Comparison of ENCODE assay signal across 9 cellular contexts in the genomic region with DNA sequence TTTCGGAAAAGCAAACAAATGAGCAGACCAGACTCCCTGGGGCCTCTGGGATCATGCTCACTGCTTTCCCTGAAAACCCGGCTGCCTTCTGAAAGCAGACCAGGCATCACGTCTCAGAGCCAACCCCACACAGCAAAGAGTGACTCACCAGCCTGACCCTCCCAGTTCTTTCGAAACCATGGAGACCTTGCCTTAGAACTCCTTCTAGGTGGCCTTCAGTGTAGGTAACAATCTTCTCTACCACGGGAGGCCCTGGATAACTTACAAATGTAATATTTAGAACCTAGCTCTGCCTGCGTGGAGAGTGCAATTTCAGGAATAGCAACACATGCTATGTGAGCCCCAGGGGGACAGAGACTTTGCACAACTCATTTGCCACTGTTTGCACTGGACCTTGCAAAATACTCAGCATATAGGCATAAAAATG.
DNase-seq lines count a peak whose midpoint lies in the region; ATAC-seq, FAIRE-seq and TF ChIP-seq lines count a peak whose summit lies in the region.
"Had no signal": no experiment of that assay in that cellular context is flagged by ENCODE, and none has a peak within 500 bp of the region (broad histone marks: within the 10 kb centered on the region; RNA-seq: fewer than 3 reads in every experiment).

No MANE protein-coding gene starts in this region.

- DNase-seq in HT1080 (ENCODE audit: low read depth) (peak; percentile 73), astrocyte of the cerebellum (ENCODE audit: low read depth) (peak; percentile 51), keratinocyte (ENCODE audit: low read depth, low spot score) (no peak), pons (ENCODE audit: low spot score) (no peak), mesenteric fat pad (ENCODE audit: low spot score) (no peak)

- H3K27me3 ChIP-seq in BLaER1 treated with 17β-estradiol and CSF1 and Interleukin-3, amounts not matched to agents 10 nM and 100 nM = no peaks in the 10 kb centered on the region
- H3K27me3 ChIP-seq in keratinocyte (ENCODE audit: control insufficient read depth, extremely low read depth, insufficient read depth, low read length) = no peaks in the 10 kb centered on the region

- dilution Hi-C loops in keratinocyte (cut with MboI; ENCODE audit: extremely low pct_ligation_motif_present, low sequenced_read_pairs) = no loop called here

- peaks cover 0 to 11% (median 4%) of the 10 kb centered on the region in 10 experiments; a peak in 5 of 20 replicates for H3K4me1 ChIP-seq in BLaER1 treated with 17β-estradiol and CSF1 and Interleukin-3, amounts not matched to agents 10 nM and 100 nM
- peaks cover 21% of the 10 kb centered on the region for H3K4me1 ChIP-seq in keratinocyte (ENCODE audit: control insufficient read depth, extremely low read depth, insufficient read depth, low read length)

- H2AFZ ChIP-seq in keratinocyte (ENCODE audit: control insufficient read depth, low read length) = no peak overlapping the region

- peak overlapping the region in 8 of 11 experiments; percentile 7 to 42 (median 19); a peak in 5 of 22 replicates for H3K4me2 ChIP-seq in BLaER1 treated with 17β-estradiol and CSF1 and Interleukin-3, amounts not matched to agents 10 nM and 100 nM
- H3K4me2 ChIP-seq in keratinocyte (ENCODE audit: control insufficient read depth, extremely low read depth, insufficient read depth, low read depth, low read length) = no peak overlapping the region

- no peaks in the 10 kb centered on the region for H3K79me2 ChIP-seq in keratinocyte (ENCODE audit: control insufficient read depth, insufficient read depth, low read length)

- no peaks in the 10 kb centered on the region for H3K9me3 ChIP-seq in BLaER1 treated with 17β-estradiol and CSF1 and Interleukin-3, amounts not matched to agents 10 nM and 100 nM (replicated peaks in 1 of 11)
- no peaks in the 10 kb centered on the region for H3K9me3 ChIP-seq in keratinocyte (ENCODE audit: control insufficient read depth, low read depth, low read length)

- FAIRE-seq in keratinocyte (lab: Jason Lieb, UNC) = peak; percentile 83

- no peak overlapping the region for H3K27ac ChIP-seq in BLaER1 treated with 17β-estradiol and CSF1 and Interleukin-3, amounts not matched to agents 10 nM and 100 nM
- no peak overlapping the region for H3K27ac ChIP-seq in keratinocyte (ENCODE audit: control insufficient read depth, insufficient read depth, low read length)

- H3K4me3 ChIP-seq in BLaER1 treated with 17β-estradiol and CSF1 and Interleukin-3, amounts not matched to agents 10 nM and 100 nM = no peak overlapping the region
- H3K4me3 ChIP-seq in astrocyte of the cerebellum (ENCODE audit: low read depth, low read length) (no peak overlapping the region), keratinocyte (ENCODE audit: control insufficient read depth in 2 of 3, extremely low read depth in 1 of 3, insufficient read depth in 2 of 3, low read depth in 1 of 3, low read length in 3 of 3) (no peak overlapping the region)
- H3K4me3 ChIP-seq: skin epidermis had no signal

- no peaks in the 10 kb centered on the region for H3K9me1 ChIP-seq in keratinocyte (ENCODE audit: control insufficient read depth, extremely low read depth, insufficient read depth, low read length)

- no peaks in the 10 kb centered on the region for H3K36me3 ChIP-seq in BLaER1 treated with 17β-estradiol and CSF1 and Interleukin-3, amounts not matched to agents 10 nM and 100 nM
- H3K36me3 ChIP-seq in keratinocyte (ENCODE audit: control insufficient read depth in 2 of 2, extremely low read depth in 1 of 2, insufficient read depth in 2 of 2, low read length in 2 of 2) = no peaks in the 10 kb centered on the region

- TF ChIP-seq CTCF in astrocyte of the cerebellum (IDR thresholded peaks at IDR 0.05; ENCODE audit: low read depth, low read length, missing control alignments) (no peak), keratinocyte (optimal IDR thresholded peaks at IDR 0.05 in 1 of 3, IDR thresholded peaks at IDR 0.05 in 1 of 3, conservative IDR thresholded peaks at IDR 0.05 in 1 of 3; ENCODE audit: extremely low read depth in 1 of 3, insufficient read depth in 2 of 3, low read length in 3 of 3) (no peak)

- in situ Hi-C loops in astrocyte of the cerebellum (cut with HindIII; ENCODE audit: low sequenced_read_pairs) = no loop called here

- H4K20me1 ChIP-seq in BLaER1 treated with 17β-estradiol and CSF1 and Interleukin-3, amounts not matched to agents 10 nM and 100 nM = no peaks in the 10 kb centered on the region
- no peaks in the 10 kb centered on the region for H4K20me1 ChIP-seq in keratinocyte (ENCODE audit: control insufficient read depth, extremely low read depth, insufficient read depth, low read length)

- H3K9ac ChIP-seq in BLaER1 treated with 17β-estradiol and CSF1 and Interleukin-3, amounts not matched to agents 10 nM and 100 nM = no peak overlapping the region
- H3K9ac ChIP-seq in keratinocyte (ENCODE audit: control insufficient read depth, extremely low read depth, insufficient read depth, low read length) = no peak overlapping the region

- ATAC-seq in GM18868 (IDR thresholded peaks at IDR 0.05; ENCODE audit: unreplicated experiment) (no peak), HG02884 (IDR thresholded peaks at IDR 0.05; ENCODE audit: unreplicated experiment) (no peak)

Comparison
In these comparisons a context has a peak if more than half of its experiments do, and no peak if none do; other contexts are left out.
1. DNase-seq: peak in HT1080 (single experiment) and astrocyte of the cerebellum (single experiment); none in keratinocyte (single experiment), pons (single experiment) and mesenteric fat pad (single experiment).